Comparison of ENCODE assay signal across 8 cellular contexts in the genomic region with DNA sequence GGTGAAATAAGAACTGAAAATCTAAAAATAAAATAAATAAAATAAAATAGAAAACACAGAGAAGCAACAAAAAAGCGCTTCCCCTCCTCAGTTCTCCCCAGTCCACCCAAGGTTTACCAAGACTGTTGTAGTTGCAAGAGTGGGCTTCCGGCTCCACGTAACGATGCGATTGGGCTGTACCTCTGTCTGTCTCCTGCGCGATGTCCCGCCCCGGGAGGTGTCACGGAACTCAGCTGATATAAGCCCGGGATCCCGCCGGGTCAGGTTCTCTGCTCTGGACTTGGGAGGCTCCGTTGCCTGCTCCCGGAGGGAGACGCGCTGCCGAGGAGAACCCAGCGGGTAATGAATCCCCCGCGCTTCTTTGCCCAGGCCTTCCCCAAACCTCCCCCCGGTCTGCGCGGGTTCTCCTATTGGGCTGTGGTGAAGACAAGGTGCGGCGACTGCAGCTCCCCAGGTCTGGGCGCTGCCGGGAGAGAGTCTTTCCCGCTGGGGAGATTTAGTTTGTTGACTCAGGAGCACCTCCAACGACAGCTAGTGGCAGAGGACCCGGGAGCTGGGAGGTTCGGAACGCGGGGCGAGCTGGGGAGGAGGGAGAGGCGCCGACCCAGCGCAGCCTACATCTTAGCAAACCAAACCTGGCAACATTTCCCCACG. TPM values are rescaled to one million over a fixed set of nuclear protein-coding genes. Genes with fewer than 3 reads are reported as not detected.
DNase-seq lines count a peak whose midpoint lies in the region; ATAC-seq, FAIRE-seq and TF ChIP-seq lines count a peak whose summit lies in the region.

A gene (plus strand): TSS at position 268 of the 654 bp plus-strand sequence. CDS start 15,619 bp downstream, outside the sequence.

- no peaks in the 10 kb centered on the region for H3K9me3 Mint-ChIP-seq in chondrocyte (ENCODE audit: low read depth)

- dilution Hi-C loops in keratinocyte (cut with MboI; ENCODE audit: extremely low pct_ligation_motif_present, low sequenced_read_pairs) = no loop called here

- H3K36me3 Mint-ChIP-seq in chondrocyte (ENCODE audit: low read depth) = peaks cover 7% of the 10 kb centered on the region

- DNase-seq in NCI-H2171 treated with DMSO at 0.1 percent for 48 hours (lab: John Stamatoyannopoulos, UW) (peak; percentile 65), chondrocyte (ENCODE audit: low spot score) (peak; percentile 97), keratinocyte (ENCODE audit: low read depth, low spot score) (peak; percentile 77)
- DNase-seq in activated CD4-positive, alpha-beta T cell treated with anti-CD3 and anti-CD28 coated beads for 24 hours (ENCODE audit: low read depth in 2 of 2) = peak; percentile 82 to 89
- peak; percentile 87 to 98 (median 90) for DNase-seq in stimulated activated CD4-positive, alpha-beta T cell treated with anti-CD3 and anti-CD28 coated beads, Interleukin-12 subunit alpha, Interleukin-12 subunit beta, amount 100 ng/mL, for 48 hours (ENCODE audit: low read depth in 2 of 3, low spot score in 1 of 3)

- TF ChIP-seq CTCF in 22Rv1 (IDR thresholded peaks at IDR 0.05) (no peak), chondrocyte (IDR thresholded peaks at IDR 0.05) (no peak), keratinocyte (optimal IDR thresholded peaks at IDR 0.05 in 1 of 3, IDR thresholded peaks at IDR 0.05 in 1 of 3, conservative IDR thresholded peaks at IDR 0.05 in 1 of 3; ENCODE audit: extremely low read depth in 1 of 3, insufficient read depth in 2 of 3, low read length in 3 of 3) (no peak)

- H3K27ac ChIP-seq in 22Rv1 (peak within 1 kb of the TSS; percentile 72), keratinocyte (ENCODE audit: control insufficient read depth, insufficient read depth, low read length) (peak within 1 kb of the TSS; percentile 100)

- H3K27ac Mint-ChIP-seq in chondrocyte (ENCODE audit: unreplicated experiment) = peak within 1 kb of the TSS; percentile 99

- no peaks in the 10 kb centered on the region for H3K9me3 ChIP-seq in keratinocyte (ENCODE audit: control insufficient read depth, low read depth, low read length)

- peak within 1 kb of the TSS; percentile 80 to 99 (median 96) for H3K4me3 ChIP-seq in keratinocyte (ENCODE audit: control insufficient read depth in 2 of 3, extremely low read depth in 1 of 3, insufficient read depth in 2 of 3, low read depth in 1 of 3, low read length in 3 of 3)

- no peaks in the 10 kb centered on the region for H4K20me1 ChIP-seq in keratinocyte (ENCODE audit: control insufficient read depth, extremely low read depth, insufficient read depth, low read length)

- H3K4me2 ChIP-seq in keratinocyte (ENCODE audit: control insufficient read depth, extremely low read depth, insufficient read depth, low read depth, low read length) = peak within 1 kb of the TSS; percentile 93

- FAIRE-seq in keratinocyte (lab: Jason Lieb, UNC) = peak; percentile 55

- H3K79me2 ChIP-seq in keratinocyte (ENCODE audit: control insufficient read depth, insufficient read depth, low read length) = peaks cover 42% of the 10 kb centered on the region

- H2AFZ ChIP-seq in keratinocyte (ENCODE audit: control insufficient read depth, low read length) = peak within 1 kb of the TSS; percentile 74

- peaks cover 36% of the 10 kb centered on the region for H3K4me1 ChIP-seq in keratinocyte (ENCODE audit: control insufficient read depth, extremely low read depth, insufficient read depth, low read length)

- H3K4me3 Mint-ChIP-seq in chondrocyte (ENCODE audit: unreplicated experiment) = peak within 1 kb of the TSS; percentile 91

- peaks cover 50% of the 10 kb centered on the region for H3K4me1 Mint-ChIP-seq in chondrocyte (ENCODE audit: low read depth)

- peak; percentile 56 for ATAC-seq in GM18519 (IDR thresholded peaks at IDR 0.05; ENCODE audit: low FRiP score, unreplicated experiment)
- peak; percentile 72 for ATAC-seq in HG03045 (IDR thresholded peaks at IDR 0.05; ENCODE audit: unreplicated experiment)

- peaks cover 3% of the 10 kb centered on the region for H3K9me1 ChIP-seq in keratinocyte (ENCODE audit: control insufficient read depth, extremely low read depth, insufficient read depth, low read length)

- no peaks in the 10 kb centered on the region for H3K27me3 ChIP-seq in keratinocyte (ENCODE audit: control insufficient read depth, extremely low read depth, insufficient read depth, low read length)

- peaks cover 4 to 11% of the 10 kb centered on the region in 2 experiments for H3K36me3 ChIP-seq in keratinocyte (ENCODE audit: control insufficient read depth in 2 of 2, extremely low read depth in 1 of 2, insufficient read depth in 2 of 2, low read length in 2 of 2)

- H3K27me3 Mint-ChIP-seq in chondrocyte (ENCODE audit: low read depth) = no peaks in the 10 kb centered on the region

- H3K9ac ChIP-seq in keratinocyte (ENCODE audit: control insufficient read depth, extremely low read depth, insufficient read depth, low read length) = peak within 1 kb of the TSS; percentile 98

RNA-seq across cellular contexts. Expression of the gene that starts here (rescaled TPM):
- 36.2 to 90.5 TPM (median 89.4 TPM) in 3 replicates for total RNA-seq in chondrocyte
- polyA plus RNA-seq in keratinocyte = 51.4 to 101 TPM (median 79.9 TPM) in 3 replicates
- 38.9 TPM for polyA plus RNA-seq in keratinocyte (2011; ENCODE audit: low read depth)
- 33.9 and 61.9 TPM in 2 replicates for polyA plus RNA-seq in keratinocyte (2011; cell fraction: cytosol; rRNA removed)
- 64.9 and 82.1 TPM in 2 replicates for polyA plus RNA-seq in keratinocyte (2011; cell fraction: nucleus; rRNA removed)
- polyA plus RNA-seq in keratinocyte (2012; ENCODE audit: low replicate concordance) = 26.7 and 74.4 TPM in 2 replicates
- polyA minus RNA-seq in keratinocyte = 53.5 to 129 TPM (median 69.1 TPM) in 3 replicates
- 30.3 TPM for polyA minus RNA-seq in keratinocyte (2011; cell fraction: cytosol; rRNA and poly(A)+ RNA removed)
- 66.7 and 149 TPM in 2 replicates for polyA minus RNA-seq in keratinocyte (2011; cell fraction: nucleus; rRNA and poly(A)+ RNA removed)

Comparison
In these comparisons a context has a peak if more than half of its experiments do, and no peak if none do; other contexts are left out.
1. Peak in every context shown above with its lines: DNase-seq, ATAC-seq, H3K4me3 ChIP-seq and H3K27ac ChIP-seq.